Comparison of ENCODE assay signal across 8 cellular contexts in genomic region chr12:108857158-108857407, GRCh38. TPM values are rescaled to one million over a fixed set of nuclear protein-coding genes. Genes with fewer than 3 reads are reported as not detected.
A peak's percentile ranks its signal among the peaks of the same experiment; 100 is the strongest.
DNase-seq lines count a peak whose midpoint lies in the region; ATAC-seq and TF ChIP-seq lines count a peak whose summit lies in the region.

No MANE protein-coding gene starts in this region.

- TF ChIP-seq CTCF in DND-41 (IDR thresholded peaks at IDR 0.05; ENCODE audit: borderline replicate concordance, extremely low read depth, low read length, poor library complexity, severe bottlenecking) (no peak), choroid plexus epithelial cell (conservative IDR thresholded peaks at IDR 0.05; ENCODE audit: low read depth, low read length) (no peak)

- peak overlapping the region; percentile 74 for H2AFZ ChIP-seq in DND-41 (ENCODE audit: low read depth, low read length)

- DNase-seq in DND-41 (no peak), choroid plexus epithelial cell (ENCODE audit: low read depth) (no peak), H4 (ENCODE audit: low spot score) (no peak)
- no peak for DNase-seq in effector CD8-positive, alpha-beta T cell (lab: John Stamatoyannopoulos, UW)
- no peak for DNase-seq in effector CD4-positive, alpha-beta T cell

- H3K4me2 ChIP-seq in DND-41 (ENCODE audit: insufficient read depth, low read length) = peak overlapping the region; percentile 99

- no peaks in the 10 kb centered on the region for H3K9me3 ChIP-seq in DND-41 (ENCODE audit: insufficient read depth, low read length, severe bottlenecking)
- peaks cover 3% of the 10 kb centered on the region for H3K9me3 ChIP-seq in HUES6 (ENCODE audit: control insufficient read depth, insufficient read depth, low read depth, low read length)
- no peaks in the 10 kb centered on the region for H3K9me3 ChIP-seq in muscle layer of colon (ENCODE audit: low read length)

- H3K4me1 ChIP-seq in DND-41 (ENCODE audit: insufficient read depth, low read length) (peaks cover 33% of the 10 kb centered on the region), HUES6 (ENCODE audit: control insufficient read depth, insufficient read depth, low read length) (peaks cover 32% of the 10 kb centered on the region), muscle layer of colon (ENCODE audit: insufficient read depth, low read length) (peaks cover 44% of the 10 kb centered on the region)

- H3K9ac ChIP-seq in DND-41 (ENCODE audit: low read depth, low read length) (peak overlapping the region; percentile 82), HUES6 (ENCODE audit: low read length) (peak overlapping the region; percentile 86), muscle layer of colon (ENCODE audit: low read length) (peak overlapping the region; percentile 86)

- peak overlapping the region; percentile 73 for H3K27ac ChIP-seq in DND-41 (ENCODE audit: low read length)
- no peak overlapping the region for H3K27ac ChIP-seq in HUES6 (ENCODE audit: low read depth, low read length)
- peak overlapping the region; percentile 80 for H3K27ac ChIP-seq in muscle layer of colon (ENCODE audit: low read depth, low read length)

- peak overlapping the region; percentile 59 to 98; a peak in 3 of 4 replicates for H3K4me3 ChIP-seq in DND-41 (ENCODE audit: low read depth in 1 of 2, low read length in 2 of 2)
- H3K4me3 ChIP-seq in HUES6 (ENCODE audit: low read depth, low read length) = peak overlapping the region; percentile 79
- peak overlapping the region; percentile 95 for H3K4me3 ChIP-seq in choroid plexus epithelial cell (ENCODE audit: low read depth, low read length)
- peak overlapping the region; percentile 18 to 83 for H3K4me3 ChIP-seq in muscle layer of colon (ENCODE audit: low read depth in 1 of 2, low read length in 2 of 2)

- H3K36me3 ChIP-seq in DND-41 (ENCODE audit: insufficient read depth, low read length) = peaks cover 7% of the 10 kb centered on the region
- peaks cover 12% of the 10 kb centered on the region; the same call in 1 of the 2 replicates for H3K36me3 ChIP-seq in HUES6 (ENCODE audit: control insufficient read depth, insufficient read depth, low read length)
- no peaks in the 10 kb centered on the region for H3K36me3 ChIP-seq in muscle layer of colon (ENCODE audit: insufficient read depth, low read length)

- H3K79me2 ChIP-seq in DND-41 (ENCODE audit: insufficient read depth, low read length) = peaks cover 39% of the 10 kb centered on the region

- H4K20me1 ChIP-seq in DND-41 (ENCODE audit: insufficient read depth, low read length) = peaks cover 7% of the 10 kb centered on the region; the same call in 1 of the 2 replicates

- ATAC-seq in DND-41 (ENCODE audit: insufficient read depth, low read depth) = no peak; the same call in 1 of the 3 replicates
- ATAC-seq in HG03520 (IDR thresholded peaks at IDR 0.05; ENCODE audit: unreplicated experiment) = no peak

- H3K27me3 ChIP-seq in DND-41 (ENCODE audit: insufficient read depth, low read length, poor library complexity) = peaks cover 5% of the 10 kb centered on the region
- H3K27me3 ChIP-seq in HUES6 (ENCODE audit: control insufficient read depth, insufficient read depth, low read length) = no peaks in the 10 kb centered on the region
- no peaks in the 10 kb centered on the region for H3K27me3 ChIP-seq in muscle layer of colon (ENCODE audit: control insufficient read depth in 1 of 2, insufficient read depth in 2 of 2, low read length in 2 of 2)

RNA-seq across cellular contexts. Expression of gene SSH1, which starts 0.3 kb away (rescaled TPM):
- 6.8 and 7.9 TPM in 2 replicates for total RNA-seq in H4 (2014; rRNA removed; shearing (Covaris generic))

RNA-seq across cellular contexts. Expression of gene DAO, which starts 22.8 kb away (rescaled TPM):
- not detected in 2 replicates for total RNA-seq in H4 (2014; rRNA removed; shearing (Covaris generic))
